In the genomic region with DNA sequence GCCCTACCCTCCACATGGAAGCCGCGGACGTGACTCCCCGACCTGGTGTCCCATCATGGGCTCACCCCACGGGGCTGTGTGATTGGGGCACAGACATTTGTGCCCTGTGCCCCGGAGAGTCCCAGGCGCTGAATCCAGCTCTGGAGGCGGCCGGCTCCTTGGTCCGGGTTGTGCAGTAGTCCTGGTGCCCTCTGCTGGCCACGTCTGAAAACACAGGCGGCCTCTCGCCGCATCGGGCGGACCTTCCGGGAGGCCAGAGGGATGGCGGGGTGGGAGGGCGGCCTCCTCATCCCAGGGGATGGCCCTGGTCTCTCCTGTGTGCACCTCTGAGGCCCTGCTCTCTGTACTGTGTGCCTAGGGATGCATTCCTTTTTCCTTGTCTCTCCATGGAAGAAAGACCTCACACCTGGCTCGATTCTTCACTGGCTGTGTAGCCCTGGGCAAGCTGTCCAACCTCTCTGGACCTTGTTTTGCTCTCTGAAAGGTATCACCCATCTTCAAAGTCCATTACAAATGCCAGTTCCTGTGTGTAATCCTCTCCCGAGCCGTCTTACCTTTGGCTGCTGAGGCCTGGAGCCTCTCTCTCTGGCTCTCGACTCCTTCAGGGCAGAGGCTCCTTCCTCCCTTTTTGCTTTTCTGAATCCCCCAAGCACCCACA, we compare ENCODE assay signal across 8 cellular contexts. TPM values are rescaled to one million over a fixed set of nuclear protein-coding genes. Genes with fewer than 3 reads are reported as not detected.
DNase-seq lines count a peak whose midpoint lies in the region; ATAC-seq and TF ChIP-seq lines count a peak whose summit lies in the region.

No MANE protein-coding gene starts in this region.

- no peak overlapping the region for H3K27ac ChIP-seq in left ventricle myocardium inferior (replicated peaks)

- H3K4me1 ChIP-seq in adipocyte (ENCODE audit: control insufficient read depth, insufficient read depth, low read length) (no peaks in the 10 kb centered on the region), left ventricle myocardium inferior (peaks cover 5% of the 10 kb centered on the region)

- peak; percentile 94 for TF ChIP-seq CTCF in left ventricle myocardium inferior (IDR thresholded peaks at IDR 0.05; ENCODE audit: borderline replicate concordance)
- peak; percentile 84 for TF ChIP-seq CTCF in retinal pigment epithelial cell (conservative IDR thresholded peaks at IDR 0.05; ENCODE audit: low read depth, low read length)

- H3K27me3 ChIP-seq in adipocyte (replicated peaks; ENCODE audit: control insufficient read depth, insufficient read depth, low read length) (peaks cover 77% of the 10 kb centered on the region), left ventricle myocardium inferior (ENCODE audit: low read depth) (peaks cover 99% of the 10 kb centered on the region)

- ATAC-seq in GM19463 (IDR thresholded peaks at IDR 0.05; ENCODE audit: unreplicated experiment): peak; percentile 95
- peak; percentile 60 for ATAC-seq in HG03565 (IDR thresholded peaks at IDR 0.05; ENCODE audit: unreplicated experiment)

- H3K4me3 ChIP-seq in adipocyte (ENCODE audit: low read length) (no peak overlapping the region), left ventricle myocardium inferior (no peak overlapping the region), retinal pigment epithelial cell (ENCODE audit: low read length) (no peak overlapping the region)

- no peak overlapping the region for H3K9ac ChIP-seq in adipocyte (ENCODE audit: low read length)

- H3K9me3 ChIP-seq in adipocyte (ENCODE audit: control insufficient read depth, low read length) (no peaks in the 10 kb centered on the region), left ventricle myocardium inferior (replicated peaks) (no peaks in the 10 kb centered on the region)

- DNase-seq in DMS153 treated with DMSO at 0.1 percent for 48 hours (lab: John Stamatoyannopoulos, UW; ENCODE audit: unreplicated experiment) (peak; percentile 31), OCI-M1 (lab: John Stamatoyannopoulos, UW) (peak; percentile 63), adipocyte (ENCODE audit: low read depth) (peak; percentile 87), left ventricle myocardium inferior (peak; percentile 72), retinal pigment epithelial cell (ENCODE audit: low read depth) (peak; percentile 2)
- no peak for DNase-seq in central memory CD4-positive, alpha-beta T cell

- intact Hi-C loops in left ventricle myocardium inferior (cut with micrococcal nuclease): loop anchor here (5.0 kb wide), 1 partner anchor 151 kb away; no protein-coding TSS in a partner anchor

- H3K36me3 ChIP-seq in adipocyte (ENCODE audit: control insufficient read depth, insufficient read depth, low read length, severe bottlenecking) (no peaks in the 10 kb centered on the region), left ventricle myocardium inferior (no peaks in the 10 kb centered on the region)

RNA-seq across cellular contexts. Expression of a gene that starts 27.6 kb away (rescaled TPM):
- total RNA-seq in left ventricle myocardium inferior: 0.60 TPM
